In the genomic region with DNA sequence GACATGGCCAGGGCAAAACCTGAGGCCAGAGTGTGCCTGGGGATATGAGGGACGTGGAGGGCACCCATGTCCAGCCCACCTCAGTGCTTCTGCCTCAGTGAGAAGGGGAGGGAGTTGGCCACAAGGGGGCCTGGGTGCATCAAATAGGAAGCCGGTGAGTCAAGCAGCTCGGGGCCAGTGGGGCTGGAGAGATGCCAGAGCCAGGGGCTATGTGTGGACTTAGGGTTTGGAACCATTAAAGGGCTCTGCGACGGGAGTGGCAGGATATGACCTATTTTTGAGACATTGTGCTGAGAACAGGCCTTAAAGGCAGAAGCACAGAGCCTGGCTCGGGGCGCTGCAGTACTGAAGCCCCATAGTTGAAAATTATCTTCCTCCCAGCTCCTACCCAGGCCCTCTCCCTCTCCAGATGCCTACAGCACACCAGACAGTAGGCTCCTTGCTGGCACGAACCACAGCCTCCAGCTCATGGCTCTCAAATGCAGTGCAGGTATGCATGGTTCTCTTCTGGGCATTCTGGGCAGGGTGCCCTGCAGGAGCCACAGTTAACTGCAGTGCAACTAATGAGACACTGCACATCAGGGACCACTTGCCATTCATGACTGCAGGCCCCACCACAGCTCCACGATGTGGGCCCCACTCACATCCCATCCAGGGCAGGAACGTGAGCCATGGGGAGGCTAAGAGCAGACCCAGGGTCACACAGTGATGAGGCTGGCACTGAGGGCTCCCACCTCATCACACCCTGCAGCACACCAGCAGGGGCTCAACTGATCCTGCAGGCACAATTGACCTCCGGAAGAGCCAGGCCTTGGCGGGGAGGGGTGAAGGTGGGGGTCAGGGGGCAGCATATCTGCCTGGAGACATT, we compare ENCODE assay signal across 1 cellular context.
TF ChIP-seq lines count a peak whose summit lies in the region.

No MANE protein-coding gene starts in this region.

TF ChIP-seq in IMR-90, 13 proteins besides CTCF, POLR2A, EP300 and RAD21:
- TF ChIP-seq, protein P1, sequence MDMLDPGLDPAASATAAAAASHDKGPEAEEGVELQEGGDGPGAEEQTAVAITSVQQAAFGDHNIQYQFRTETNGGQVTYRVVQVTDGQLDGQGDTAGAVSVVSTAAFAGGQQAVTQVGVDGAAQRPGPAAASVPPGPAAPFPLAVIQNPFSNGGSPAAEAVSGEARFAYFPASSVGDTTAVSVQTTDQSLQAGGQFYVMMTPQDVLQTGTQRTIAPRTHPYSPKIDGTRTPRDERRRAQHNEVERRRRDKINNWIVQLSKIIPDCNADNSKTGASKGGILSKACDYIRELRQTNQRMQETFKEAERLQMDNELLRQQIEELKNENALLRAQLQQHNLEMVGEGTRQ (IDR thresholded peaks at IDR 0.05; ENCODE audit: low read depth, low read length): no peak
- TF ChIP-seq SMC3 (IDR thresholded peaks at IDR 0.05; ENCODE audit: low read depth, low read length) (peak; percentile 91), CHD1 (IDR thresholded peaks at IDR 0.05; ENCODE audit: low read depth, low read length) (no peak), MXI1 (IDR thresholded peaks at IDR 0.05; ENCODE audit: borderline replicate concordance, low read depth, low read length) (no peak), CEBPB (IDR thresholded peaks at IDR 0.05; ENCODE audit: low read depth, low read length) (no peak), FOS (IDR thresholded peaks at IDR 0.05; ENCODE audit: low read depth, low read length) (0 out of 2 replicates have a peak, but pooled peaks have one; percentile 19)
TF ChIP-seq in IMR-90: peak in this region for 2.
